27 cellular contexts compared by ENCODE assay signal in the genomic region with DNA sequence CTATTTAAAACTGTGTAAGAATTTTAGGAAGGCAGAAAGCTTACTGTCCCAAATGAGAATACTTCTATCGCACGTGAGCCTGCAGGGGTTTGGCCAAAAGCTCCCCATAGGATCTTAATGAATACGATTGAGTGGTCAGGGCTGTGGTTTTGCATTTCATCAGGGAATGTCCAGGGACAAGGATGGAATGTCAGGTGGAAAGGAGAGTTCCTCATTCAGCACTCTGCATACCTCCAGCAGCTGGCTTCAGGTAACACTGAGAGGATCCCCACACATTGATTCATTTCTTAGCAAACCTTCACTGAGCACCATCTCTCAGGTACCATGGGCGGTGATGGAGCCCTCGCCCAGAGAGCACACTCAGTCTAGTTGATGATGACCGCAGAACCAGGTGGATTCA.
"Had no signal": no experiment of that assay in that cellular context is flagged by ENCODE, and none has a peak within 500 bp of the region (broad histone marks: within the 10 kb centered on the region; RNA-seq: fewer than 3 reads in every experiment).

No MANE protein-coding gene starts in this region.

- H3K4me3 ChIP-seq: gastrocnemius medialis, left lung, ovary, psoas muscle, sigmoid colon, skin epidermis, spleen, thoracic aorta, tibial nerve, upper lobe of left lung had no signal

- H3K27ac ChIP-seq: epithelial cell of prostate, gastrocnemius medialis, left lung, ovary, psoas muscle, sigmoid colon, skin epidermis, spleen, thoracic aorta, tibial nerve, upper lobe of left lung had no signal

- H3K4me1 ChIP-seq: left lung, psoas muscle, upper lobe of left lung had no signal

- H3K27me3 ChIP-seq: gastrocnemius medialis, left lung, ovary, sigmoid colon, spleen, tibial nerve, upper lobe of left lung had no signal

- H3K9me3 ChIP-seq: gastrocnemius medialis, left lung, ovary, psoas muscle, sigmoid colon, spleen, thoracic aorta, tibial nerve, upper lobe of left lung had no signal

- FAIRE-seq: kidney, urothelium cell line had no signal

- H3K36me3 ChIP-seq: gastrocnemius medialis, left lung, ovary, sigmoid colon, spleen, thoracic aorta, tibial nerve, upper lobe of left lung had no signal

- DNase-seq: cortex of kidney; gastrocnemius medialis; head of caudate nucleus; kidney; left cardiac atrium; left lung; mammary epithelial cell; mesendoderm; midbrain; naive thymus-derived CD8-positive, alpha-beta T cell; nephron progenitor cell; occipital lobe; ovary; posterior cingulate gyrus; psoas muscle; right cardiac atrium; sigmoid colon; spleen; stimulated activated CD4-positive, alpha-beta T cell treated with anti-CD3 and anti-CD28 coated beads, Interleukin-4, amount 100 ng/mL, for 4 hours had no signal

- ATAC-seq: esophagus mucosa; gastrocnemius medialis; left cardiac atrium; left lung; naive thymus-derived CD8-positive, alpha-beta T cell; psoas muscle; right cardiac atrium; stimulated activated memory B cell treated with anti-CD40 and anti-IgM and Interleukin-4, amounts not matched to agents 10 μg/mL and 1 μg/mL and 100 μg/mL, for 72 hours had no signal
